Comparison of ENCODE assay signal across 9 cellular contexts in genomic region chr14:104657114-104657524, GRCh38.
A peak's percentile ranks its signal among the peaks of the same experiment; 100 is the strongest.
DNase-seq lines count a peak whose midpoint lies in the region; ATAC-seq and TF ChIP-seq lines count a peak whose summit lies in the region.
"Had no signal": no experiment of that assay in that cellular context is flagged by ENCODE, and none has a peak within 500 bp of the region (broad histone marks: within the 10 kb centered on the region; RNA-seq: fewer than 3 reads in every experiment).

No MANE protein-coding gene starts in this region.

- DNase-seq in DMS 273 (lab: John Stamatoyannopoulos, UW; ENCODE audit: unreplicated experiment) = peak; percentile 38
- DNase-seq in DMS 273 treated with DMSO at 0.1 percent for 48 hours (lab: John Stamatoyannopoulos, UW) = no peak
- DNase-seq in retina = peak; percentile 41
- no peak for DNase-seq in NCI-H510A (lab: John Stamatoyannopoulos, UW)
- no peak for DNase-seq in erythroblast (lab: John Stamatoyannopoulos, UW)

- peak; percentile 38 for ATAC-seq in HG03520 (IDR thresholded peaks at IDR 0.05; ENCODE audit: unreplicated experiment)
- ATAC-seq in HG02840 (IDR thresholded peaks at IDR 0.05; ENCODE audit: low FRiP score, unreplicated experiment) = no peak

- peak overlapping the region; percentile 89 for H3K27ac ChIP-seq in angular gyrus (ENCODE audit: low read depth, low read length)
- H3K27ac ChIP-seq: 22Rv1 had no signal

- no peak for TF ChIP-seq POLR2A in erythroblast (IDR thresholded peaks at IDR 0.05; ENCODE audit: low read length)

Comparison
In these comparisons a context has a peak if more than half of its experiments do, and no peak if none do; other contexts are left out.
1. DNase-seq: peak in DMS 273 (single experiment) and retina (single experiment); none in DMS 273 treated with DMSO at 0.1 percent for 48 hours (single experiment), NCI-H510A (single experiment) and erythroblast (0 of 2).